ENCODE assay signal across 28 cellular contexts in the genomic region with DNA sequence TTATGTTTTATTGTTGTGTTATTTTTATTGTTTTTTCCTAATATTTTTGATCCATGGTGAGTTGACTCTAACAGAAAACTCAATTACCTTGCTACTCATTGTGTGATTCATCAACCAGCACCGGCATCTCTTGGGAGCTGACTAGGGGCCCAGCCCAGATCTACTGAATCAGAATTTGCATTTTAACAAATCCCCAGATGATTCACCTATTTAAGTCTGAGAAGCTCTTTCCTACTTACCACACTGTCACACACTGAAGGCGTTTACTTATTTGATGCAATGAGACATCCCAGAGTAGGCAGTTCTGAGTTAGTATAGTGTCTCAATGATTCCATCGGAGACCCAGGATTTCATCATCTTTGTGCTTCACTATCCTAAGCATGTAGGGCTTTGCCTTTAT.
DNase-seq lines count a peak whose midpoint lies in the region; ATAC-seq, FAIRE-seq and TF ChIP-seq lines count a peak whose summit lies in the region.
"Had no signal": no experiment of that assay in that cellular context is flagged by ENCODE, and none has a peak within 500 bp of the region (broad histone marks: within the 10 kb centered on the region; RNA-seq: fewer than 3 reads in every experiment).

No MANE protein-coding gene starts in this region.

- H3K27me3 ChIP-seq in mammary epithelial cell (ENCODE audit: insufficient read depth, low read length), result no peaks in the 10 kb centered on the region
- H3K27me3 ChIP-seq in keratinocyte (ENCODE audit: control insufficient read depth, extremely low read depth, insufficient read depth, low read length), result no peaks in the 10 kb centered on the region
- H3K27me3 ChIP-seq: colonic mucosa, esophagus muscularis mucosa, gastroesophageal sphincter, left lung, neutrophil, suprapubic skin, upper lobe of right lung had no signal

- no peak overlapping the region for H3K27ac ChIP-seq in mammary epithelial cell (ENCODE audit: insufficient read depth, low read depth, low read length)
- peak overlapping the region; percentile 5 for H3K27ac ChIP-seq in keratinocyte (ENCODE audit: control insufficient read depth, insufficient read depth, low read length)
- H3K27ac ChIP-seq: colonic mucosa, esophagus muscularis mucosa, gastroesophageal sphincter, left lung, neutrophil, suprapubic skin, upper lobe of right lung, VCaP had no signal

- H3K9ac ChIP-seq in mammary epithelial cell (ENCODE audit: insufficient read depth, low read length) (no peak overlapping the region), keratinocyte (ENCODE audit: control insufficient read depth, extremely low read depth, insufficient read depth, low read length) (no peak overlapping the region)

- FAIRE-seq in keratinocyte (lab: Jason Lieb, UNC), result no peak
- FAIRE-seq: HepG2 had no signal

- H4K20me1 ChIP-seq in mammary epithelial cell (ENCODE audit: insufficient read depth, low read length), result no peaks in the 10 kb centered on the region
- no peaks in the 10 kb centered on the region for H4K20me1 ChIP-seq in keratinocyte (ENCODE audit: control insufficient read depth, extremely low read depth, insufficient read depth, low read length)

- DNase-seq in ELR (ENCODE audit: low read depth), result peak; percentile 32
- peak; percentile 74 to 82 for DNase-seq in NCI-H526 (lab: John Stamatoyannopoulos, UW)
- peak; percentile 94 for DNase-seq in mammary epithelial cell
- DNase-seq in keratinocyte (ENCODE audit: low read depth, low spot score), result peak; percentile 46
- no peak for DNase-seq in NCI-H128 (lab: John Stamatoyannopoulos, UW; ENCODE audit: unreplicated experiment)
- DNase-seq in activated T-cell treated with anti-CD3 and anti-CD28 coated beads, Interleukin-2, amount 50 U/mL, for 48 hours, result no peak
- DNase-seq in COLO829 (ENCODE audit: low spot score), result no peak
- DNase-seq: activated CD4-positive, alpha-beta T cell treated with anti-CD3 and anti-CD28 coated beads, Interleukin-2, amount 50 U/mL, for 1 hour; activated naive CD4-positive, alpha-beta T cell treated with anti-CD3 and anti-CD28 coated beads, Interleukin-2, amount 10 ng/mL, durations not matched to agents 7 days and 5 days; colonic mucosa; effector memory CD4-positive, alpha-beta T cell; left lung; NCI-H1048; NCI-H187 treated with DMSO at 0.1 percent for 48 hours; NCI-H524 treated with DMSO at 0.1 percent for 48 hours; OCI-M1; SHP77; stimulated activated CD4-positive, alpha-beta T cell treated with anti-CD3 and anti-CD28 coated beads, Interleukin-4, amount 100 ng/mL, for 4 hours; upper lobe of right lung had no signal

- ATAC-seq in HG02759 (IDR thresholded peaks at IDR 0.05; ENCODE audit: unreplicated experiment), result no peak
- ATAC-seq: gastroesophageal sphincter; HepG2; left lung; sciatic nerve; stimulated activated memory B cell treated with anti-CD40 and anti-IgM and Interleukin-4, amounts not matched to agents 10 μg/mL and 1 μg/mL and 100 μg/mL, for 72 hours; upper lobe of right lung had no signal

- dilution Hi-C loops in mammary epithelial cell (cut with HindIII; ENCODE audit: low sequenced_read_pairs), result no loop called here
- dilution Hi-C loops in keratinocyte (cut with MboI; ENCODE audit: extremely low pct_ligation_motif_present, low sequenced_read_pairs), result no loop called here

- H3K4me3 ChIP-seq in mammary epithelial cell (replicated peaks in 1 of 3; ENCODE audit: insufficient read depth in 1 of 3, low read depth in 2 of 3, low read length in 3 of 3) (no peak overlapping the region), keratinocyte (ENCODE audit: control insufficient read depth in 2 of 3, extremely low read depth in 1 of 3, insufficient read depth in 2 of 3, low read depth in 1 of 3, low read length in 3 of 3) (no peak overlapping the region)
- H3K4me3 ChIP-seq: colonic mucosa, esophagus muscularis mucosa, gastroesophageal sphincter, left lung, suprapubic skin, upper lobe of right lung had no signal

- H3K4me1 ChIP-seq in mammary epithelial cell (ENCODE audit: insufficient read depth, low read length) (no peaks in the 10 kb centered on the region), keratinocyte (ENCODE audit: control insufficient read depth, extremely low read depth, insufficient read depth, low read length) (peaks cover 5% of the 10 kb centered on the region)
- H3K4me1 ChIP-seq: colonic mucosa, esophagus muscularis mucosa, gastroesophageal sphincter, left lung, suprapubic skin, upper lobe of right lung had no signal

- CTCF ChIA-PET in mammary epithelial cell (lab: Charles Lee; ENCODE audit: low non-redundant PET), result no interaction called here

- H2AFZ ChIP-seq in mammary epithelial cell (ENCODE audit: low read depth, low read length), result no peak overlapping the region
- no peak overlapping the region for H2AFZ ChIP-seq in keratinocyte (ENCODE audit: control insufficient read depth, low read length)

- H3K36me3 ChIP-seq in mammary epithelial cell (ENCODE audit: insufficient read depth, low read length) (no peaks in the 10 kb centered on the region), keratinocyte (ENCODE audit: control insufficient read depth in 2 of 2, extremely low read depth in 1 of 2, insufficient read depth in 2 of 2, low read length in 2 of 2) (no peaks in the 10 kb centered on the region)
- H3K36me3 ChIP-seq: colonic mucosa, esophagus muscularis mucosa, gastroesophageal sphincter, left lung, neutrophil, suprapubic skin, upper lobe of right lung had no signal

- no peaks in the 10 kb centered on the region for H3K9me1 ChIP-seq in keratinocyte (ENCODE audit: control insufficient read depth, extremely low read depth, insufficient read depth, low read length)

- TF ChIP-seq CTCF in mammary epithelial cell (conservative IDR thresholded peaks at IDR 0.05 in 1 of 2, IDR thresholded peaks at IDR 0.05 in 1 of 2; ENCODE audit: extremely low read depth in 1 of 2, insufficient read depth in 1 of 2, low read depth in 1 of 2, low read length in 2 of 2) (no peak), keratinocyte (optimal IDR thresholded peaks at IDR 0.05 in 1 of 3, IDR thresholded peaks at IDR 0.05 in 1 of 3, conservative IDR thresholded peaks at IDR 0.05 in 1 of 3; ENCODE audit: extremely low read depth in 1 of 3, insufficient read depth in 2 of 3, low read length in 3 of 3) (no peak)

- H3K79me2 ChIP-seq in mammary epithelial cell (ENCODE audit: insufficient read depth, low read length) (no peaks in the 10 kb centered on the region), keratinocyte (ENCODE audit: control insufficient read depth, insufficient read depth, low read length) (no peaks in the 10 kb centered on the region)

- in situ Hi-C loops in mammary epithelial cell (cut with MboI; ENCODE audit: low sequenced_read_pairs in 2 of 2), result no loop called here

- intact Hi-C loops in mammary epithelial cell (cut with micrococcal nuclease), result no loop called here

- BruUV-seq in mammary epithelial cell (replicated peaks; lab: Mats Ljungman, UMichigan), result no TSS peak

- H3K9me3 ChIP-seq in mammary epithelial cell (replicated peaks; ENCODE audit: insufficient read depth, low read length) (no peaks in the 10 kb centered on the region), keratinocyte (ENCODE audit: control insufficient read depth, low read depth, low read length) (no peaks in the 10 kb centered on the region)
- H3K9me3 ChIP-seq: colonic mucosa, esophagus muscularis mucosa, gastroesophageal sphincter, neutrophil, suprapubic skin, upper lobe of right lung had no signal

- WGBS in mammary epithelial cell (ENCODE audit: low coverage, missing lambda C conversion rate), result 11% methylated on average over 3 of the region's 3 CpGs

- no peak overlapping the region for H3K4me2 ChIP-seq in mammary epithelial cell (ENCODE audit: insufficient read depth, low read depth, low read length)
- no peak overlapping the region for H3K4me2 ChIP-seq in keratinocyte (ENCODE audit: control insufficient read depth, extremely low read depth, insufficient read depth, low read depth, low read length)

Comparison
In these comparisons a context has a peak if more than half of its experiments do, and no peak if none do; other contexts are left out.
1. DNase-seq: peak in ELR (single experiment), NCI-H526 (2 of 2), mammary epithelial cell (single experiment) and keratinocyte (single experiment); none in NCI-H128 (single experiment), activated T-cell treated with anti-CD3 and anti-CD28 coated beads, Interleukin-2, amount 50 U/mL, for 48 hours (0 of 2) and COLO829 (single experiment).